ENCODE assay signal across 1 cellular context in genomic region chr13:101869553-101869952, GRCh38.
TF ChIP-seq lines count a peak whose summit lies in the region.

No MANE protein-coding gene starts in this region.

TF ChIP-seq in GM23338, 12 proteins besides CTCF, POLR2A, EP300 and RAD21 (continued from another document):
- no peak for TF ChIP-seq EZH2 (IDR thresholded peaks at IDR 0.05; ENCODE audit: low read depth, unreplicated experiment)
- no peak for TF ChIP-seq ZNF331 (CRISPR knock-in tag; IDR thresholded peaks at IDR 0.05; ENCODE audit: low read depth)
- TF ChIP-seq, protein P1, sequence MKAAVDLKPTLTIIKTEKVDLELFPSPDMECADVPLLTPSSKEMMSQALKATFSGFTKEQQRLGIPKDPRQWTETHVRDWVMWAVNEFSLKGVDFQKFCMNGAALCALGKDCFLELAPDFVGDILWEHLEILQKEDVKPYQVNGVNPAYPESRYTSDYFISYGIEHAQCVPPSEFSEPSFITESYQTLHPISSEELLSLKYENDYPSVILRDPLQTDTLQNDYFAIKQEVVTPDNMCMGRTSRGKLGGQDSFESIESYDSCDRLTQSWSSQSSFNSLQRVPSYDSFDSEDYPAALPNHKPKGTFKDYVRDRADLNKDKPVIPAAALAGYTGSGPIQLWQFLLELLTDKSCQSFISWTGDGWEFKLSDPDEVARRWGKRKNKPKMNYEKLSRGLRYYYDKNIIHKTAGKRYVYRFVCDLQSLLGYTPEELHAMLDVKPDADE (IDR thresholded peaks at IDR 0.05), result no peak
- no peak for TF ChIP-seq REST (IDR thresholded peaks at IDR 0.05; ENCODE audit: unreplicated experiment)
- TF ChIP-seq STAT1 (IDR thresholded peaks at IDR 0.05; ENCODE audit: unreplicated experiment), result no peak
- TF ChIP-seq POLR2AphosphoS5 (IDR thresholded peaks at IDR 0.05; ENCODE audit: low read depth), result no peak
